ENCODE assay signal across 10 cellular contexts in genomic region chr20:21513881-21514540, GRCh38. TPM values are rescaled to one million over a fixed set of nuclear protein-coding genes. Genes with fewer than 3 reads are reported as not detected.
DNase-seq lines count a peak whose midpoint lies in the region; ATAC-seq and TF ChIP-seq lines count a peak whose summit lies in the region.
"Had no signal": no experiment of that assay in that cellular context is flagged by ENCODE, and none has a peak within 500 bp of the region (broad histone marks: within the 10 kb centered on the region; RNA-seq: fewer than 3 reads in every experiment).

Gene NKX2-2 (minus strand): TSS chr20:21514064. CDS start chr20:21513669, 395 bp downstream.

- ATAC-seq in GM21723 (IDR thresholded peaks at IDR 0.05; ENCODE audit: unreplicated experiment) (no peak), GM18867 (IDR thresholded peaks at IDR 0.05; ENCODE audit: unreplicated experiment) (no peak)
- ATAC-seq: activated CD4-positive, CD25-positive, alpha-beta regulatory T cell treated with anti-CD3 and anti-CD28 coated beads, Interleukin-2, amount 50 U/mL, for 24 hours had no signal

- H3K27me3 ChIP-seq in SJCRH30 (no peaks in the 10 kb centered on the region), iPS DF 6.9 (ENCODE audit: control insufficient read depth, insufficient read depth, low read length) (peaks cover 76% of the 10 kb centered on the region), spleen (replicated peaks in 1 of 7) (peaks cover 18 to 100% (median 100%) of the 10 kb centered on the region in 7 donors)

- peak; percentile 70 for DNase-seq in NCI-H748 (lab: John Stamatoyannopoulos, UW; ENCODE audit: unreplicated experiment)
- no peak for DNase-seq in NCI-H748 treated with DMSO at 0.1 percent for 48 hours (lab: John Stamatoyannopoulos, UW)
- no peak for DNase-seq in SJCRH30
- DNase-seq in iPS DF 6.9 (ENCODE audit: low read depth, low spot score): no peak
- no peak for DNase-seq in spleen
- DNase-seq in NCI-H2227 treated with DMSO at 0.1 percent for 48 hours (lab: John Stamatoyannopoulos, UW): no peak

- H3K4me3 ChIP-seq in SJCRH30: peak within 1 kb of the TSS; percentile 32
- peak within 1 kb of the TSS; percentile 14; the same call in 1 of the 2 replicates for H3K4me3 ChIP-seq in iPS DF 6.9 (ENCODE audit: low read length)
- peak within 1 kb of the TSS in 6 of 8 donors; percentile 16 to 65 (median 27) for H3K4me3 ChIP-seq in spleen

- no peaks in the 10 kb centered on the region for H3K4me1 ChIP-seq in SJCRH30
- peaks cover 6% of the 10 kb centered on the region for H3K4me1 ChIP-seq in iPS DF 6.9 (ENCODE audit: control insufficient read depth, insufficient read depth, low read length)
- peaks cover 32 to 89% (median 74%) of the 10 kb centered on the region in 6 donors for H3K4me1 ChIP-seq in spleen

- TF ChIP-seq CTCF in spleen (IDR thresholded peaks at IDR 0.05 in 8 of 11, conservative IDR thresholded peaks at IDR 0.05 in 3 of 11): no peak

- no peak for TF ChIP-seq POLR2A in spleen (IDR thresholded peaks at IDR 0.05)

- WGBS in iPS DF 6.9 (ENCODE audit: insufficient coverage, insufficient read length): no CpG with 5 or more reads among the region's 45 CpGs
- 4 to 7% (median 6%) methylated on average over 45 of the region's 45 CpGs for WGBS in spleen, 5 donors

- intact Hi-C loops in spleen (cut with DNase I; ENCODE audit: low total_unique reads): no loop called here

- H3K27ac ChIP-seq in SJCRH30 (no peak within 1 kb of the TSS), iPS DF 6.9 (ENCODE audit: low read length) (no peak within 1 kb of the TSS), spleen (no peak within 1 kb of the TSS)

- H3K9me3 ChIP-seq in SJCRH30 (replicated peaks) (no peaks in the 10 kb centered on the region), iPS DF 6.9 (ENCODE audit: control insufficient read depth, insufficient read depth, low read length) (no peaks in the 10 kb centered on the region), spleen (no peaks in the 10 kb centered on the region)

- no peaks in the 10 kb centered on the region for H3K36me3 ChIP-seq in SJCRH30
- no peaks in the 10 kb centered on the region for H3K36me3 ChIP-seq in iPS DF 6.9 (ENCODE audit: control insufficient read depth, insufficient read depth, low read length)
- H3K36me3 ChIP-seq in spleen: no peaks in the 10 kb centered on the region

RNA-seq across cellular contexts. Expression of gene NKX2-2, which starts in this region (rescaled TPM):
- not detected in 2 replicates for total RNA-seq in SJCRH30 (2014; rRNA removed; shearing (Covaris generic))
- not detected for total RNA-seq in spleen
- under 1 TPM in 1 of 3 donors, not detected in 2; 0.03 TPM for polyA plus RNA-seq in spleen
- total RNA-seq: kidney epithelial cell had no signal
